31 cellular contexts compared by ENCODE assay signal in genomic region chr13:105565328-105565727, GRCh38.
"Had no signal": no experiment of that assay in that cellular context is flagged by ENCODE, and none has a peak within 500 bp of the region (broad histone marks: within the 10 kb centered on the region; RNA-seq: fewer than 3 reads in every experiment).

No MANE protein-coding gene starts in this region.

- H3K9me3 ChIP-seq: adrenal gland, body of pancreas, gastroesophageal sphincter had no signal

- H3K36me3 ChIP-seq: adrenal gland, cardiac muscle cell, gastroesophageal sphincter, WERI-Rb-1 had no signal

- H3K4me3 ChIP-seq: adrenal gland, body of pancreas, cardiac muscle cell, coronary artery, dorsolateral prefrontal cortex, gastroesophageal sphincter had no signal

- DNase-seq: activated B cell treated with CpG ODN at 0.5 μM for 24 hours; activated CD4-positive, alpha-beta T cell treated with anti-CD3 and anti-CD28 coated beads for 48 hours; activated CD4-positive, alpha-beta T cell treated with anti-CD3 and anti-CD28 coated beads, Interleukin-2, amount 50 U/mL, for 1 hour; activated CD4-positive, alpha-beta T cell treated with anti-CD3 and anti-CD28 coated beads, Interleukin-2, amount 50 U/mL, for 48 hours; activated CD8-positive, alpha-beta memory T cell treated with anti-CD3 and anti-CD28 coated beads for 24 hours; activated CD8-positive, alpha-beta T cell treated with anti-CD3 and anti-CD28 coated beads for 36 hours; activated effector memory CD4-positive, alpha-beta T cell treated with Interleukin-2 at 50 U/mL for 16 hours; activated gamma-delta T cell treated with Interleukin-2 at 50 U/mL for 16 hours; activated naive CD4-positive, alpha-beta T cell treated with anti-CD3 and anti-CD28 coated beads, Interleukin-2, amount 50 U/mL, for 16 hours; activated naive CD4-positive, alpha-beta T cell treated with Interleukin-2 at 50 U/mL for 16 hours; activated T-cell treated with anti-CD3 and anti-CD28 coated beads, Interleukin-2, amount 50 U/mL, for 4 hours; adrenal gland; amygdala; aorta; body of pancreas; central memory CD4-positive, alpha-beta T cell; cerebellar nuclear complex; dorsolateral prefrontal cortex; effector memory CD4-positive, alpha-beta T cell; endodermal cell; foreskin melanocyte; T-helper 1 cell; T-helper 17 cell; T1000; WERI-Rb-1 had no signal

- H3K27ac ChIP-seq: adrenal gland, body of pancreas, cardiac muscle cell, coronary artery, dorsolateral prefrontal cortex, gastroesophageal sphincter, WERI-Rb-1 had no signal

- H3K27me3 ChIP-seq: adrenal gland, cardiac muscle cell, dorsolateral prefrontal cortex, gastroesophageal sphincter had no signal

- H3K4me1 ChIP-seq: adrenal gland, body of pancreas, gastroesophageal sphincter had no signal

- ATAC-seq: activated CD4-positive, CD25-positive, alpha-beta regulatory T cell treated with anti-CD3 and anti-CD28 coated beads, Interleukin-2, amount 50 U/mL, for 24 hours; activated CD8-positive, alpha-beta T cell treated with anti-CD3 and anti-CD28 coated beads for 36 hours; activated T-cell treated with anti-CD3 and anti-CD28 coated beads, Interleukin-2, amount 50 U/mL, for 4 hours; activated T-helper 17 cell treated with anti-CD3 and anti-CD28 coated beads, Interleukin-2, amount 50 U/mL, for 72 hours; body of pancreas; esophagus mucosa; gastroesophageal sphincter; T-helper 17 cell had no signal
